ENCODE assay signal across 11 cellular contexts in the genomic region with DNA sequence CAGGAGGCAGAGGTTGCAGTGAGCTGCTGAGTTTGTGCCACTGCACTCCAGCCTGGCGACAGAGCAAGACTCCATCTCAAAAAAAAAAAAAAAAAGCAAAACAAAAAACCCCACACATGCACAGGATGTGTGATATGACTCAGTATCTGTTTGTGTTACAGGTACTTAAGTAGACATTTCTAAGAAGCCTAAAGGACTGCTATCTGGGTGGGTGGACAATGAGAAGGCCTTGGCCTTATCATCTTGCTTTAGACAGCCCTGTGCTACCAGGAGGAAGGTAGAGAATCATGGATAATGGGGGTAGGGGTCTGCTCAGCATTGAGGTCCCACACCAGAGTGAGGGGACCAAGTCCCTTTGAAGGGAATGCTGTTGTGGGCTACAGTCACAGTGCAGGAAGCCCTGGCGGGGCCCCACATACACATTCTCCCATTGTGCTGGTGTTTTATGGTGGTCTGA. TPM values are rescaled to one million over a fixed set of nuclear protein-coding genes. Genes with fewer than 3 reads are reported as not detected.
DNase-seq lines count a peak whose midpoint lies in the region; ATAC-seq and TF ChIP-seq lines count a peak whose summit lies in the region.
"Had no signal": no experiment of that assay in that cellular context is flagged by ENCODE, and none has a peak within 500 bp of the region (broad histone marks: within the 10 kb centered on the region; RNA-seq: fewer than 3 reads in every experiment).

No MANE protein-coding gene starts in this region.

- ATAC-seq in HG03442 (IDR thresholded peaks at IDR 0.05; ENCODE audit: unreplicated experiment), result peak; percentile 57

- H3K4me3 ChIP-seq in endodermal cell (ENCODE audit: low read length), result no peak overlapping the region
- H3K4me3 ChIP-seq: SJSA1 had no signal

- no peaks in the 10 kb centered on the region for H3K9me3 Mint-ChIP-seq in endodermal cell

- H3K9me3 ChIP-seq in endodermal cell (ENCODE audit: control insufficient read depth, low read length), result no peaks in the 10 kb centered on the region
- H3K9me3 ChIP-seq: SJSA1 had no signal

- no peak overlapping the region for H3K4me3 Mint-ChIP-seq in endodermal cell

- no peak overlapping the region for H3K27ac ChIP-seq in endodermal cell (ENCODE audit: low read depth, low read length)
- H3K27ac ChIP-seq: SJSA1 had no signal

- peaks cover 68% of the 10 kb centered on the region for H3K36me3 Mint-ChIP-seq in endodermal cell (ENCODE audit: low read depth)

- H3K27me3 ChIP-seq in endodermal cell (ENCODE audit: control insufficient read depth, insufficient read depth, low read length, poor library complexity, severe bottlenecking), result no peaks in the 10 kb centered on the region
- H3K27me3 ChIP-seq: SJSA1 had no signal

- no peaks in the 10 kb centered on the region for H3K27me3 Mint-ChIP-seq in endodermal cell (ENCODE audit: insufficient read depth)

- no peak overlapping the region for H3K9ac ChIP-seq in endodermal cell (ENCODE audit: extremely low read depth, low read length, poor library complexity, severe bottlenecking)

- H3K4me1 Mint-ChIP-seq in endodermal cell, result peaks cover under 1% of the 10 kb centered on the region

- H3K4me1 ChIP-seq in endodermal cell (ENCODE audit: control insufficient read depth, insufficient read depth, low read length), result no peaks in the 10 kb centered on the region

- no peak overlapping the region for H3K27ac Mint-ChIP-seq in endodermal cell

- no peak for TF ChIP-seq CTCF in endodermal cell (conservative IDR thresholded peaks at IDR 0.05)

- 100% methylated on average over 1 of the region's 2 CpGs; no CpG with 5 or more reads in 1 of the 2 experiments for WGBS in endodermal cell (ENCODE audit: insufficient coverage in 1 of 2, insufficient read length in 1 of 2), 2 experiments

- DNase-seq in stimulated activated naive CD4-positive, alpha-beta T cell (lab: John Stamatoyannopoulos, UW), result peak in 4 of 6 experiments; percentile 25 to 60 (median 56)
- DNase-seq in stimulated activated naive CD4-positive, alpha-beta T cell treated with Interleukin-2 at 50 U/mL for 16 hours (lab: John Stamatoyannopoulos, UW), result no peak
- DNase-seq in dermis blood vessel endothelial cell (peak; percentile 61), CD1c-positive myeloid dendritic cell (ENCODE audit: extremely low spot score) (no peak), NCI-H2029 treated with DMSO at 0.1 percent for 48 hours (lab: John Stamatoyannopoulos, UW) (no peak), NCI-H774 (lab: John Stamatoyannopoulos, UW) (no peak), endodermal cell (no peak)
- DNase-seq: midbrain; stimulated activated CD4-positive, alpha-beta T cell treated with anti-CD3 and anti-CD28 coated beads, Interleukin-2, amount 100 ng/mL, for 48 hours had no signal

- H3K36me3 ChIP-seq in endodermal cell (ENCODE audit: control insufficient read depth, insufficient read depth, low read length), result peaks cover 78% of the 10 kb centered on the region

RNA-seq across cellular contexts. Expression of a gene that starts 26.7 kb away (rescaled TPM):
- total RNA-seq in dermis blood vessel endothelial cell (1.4 and 2.0 TPM in 2 replicates), endodermal cell (1 to 10 TPM in 1 of 2 donors, under 1 TPM in 1; 0.42 to 1.5 TPM)
- 1.6 TPM for polyA plus RNA-seq in endodermal cell (2013, experiment 1 of 2)
- polyA plus RNA-seq in endodermal cell (2013, experiment 2 of 2), result 1.5 TPM

RNA-seq across cellular contexts. Expression of a gene that starts 57.6 kb away (rescaled TPM):
- total RNA-seq in dermis blood vessel endothelial cell (51.6 and 75.0 TPM in 2 replicates), endodermal cell (10 to 100 TPM; 41.8 to 47.2 TPM)
- polyA plus RNA-seq in endodermal cell (2013, experiment 1 of 2), result 22.6 TPM
- polyA plus RNA-seq in endodermal cell (2013, experiment 2 of 2), result 19.6 TPM

Comparison
In these comparisons a context has a peak if more than half of its experiments do, and no peak if none do; other contexts are left out.
1. DNase-seq: peak in stimulated activated naive CD4-positive, alpha-beta T cell (4 of 6) and dermis blood vessel endothelial cell (single experiment); none in stimulated activated naive CD4-positive, alpha-beta T cell treated with Interleukin-2 at 50 U/mL for 16 hours (single experiment), CD1c-positive myeloid dendritic cell (single experiment), NCI-H2029 treated with DMSO at 0.1 percent for 48 hours (single experiment), NCI-H774 (single experiment) and endodermal cell (single experiment).